In genomic region chr3:123094492-123094891, GRCh38 we compare ENCODE assay signal across 26 cellular contexts. TPM values are rescaled to one million over a fixed set of nuclear protein-coding genes. Genes with fewer than 3 reads are reported as not detected.
A peak's percentile ranks its signal among the peaks of the same experiment; 100 is the strongest.
DNase-seq lines count a peak whose midpoint lies in the region; ATAC-seq, FAIRE-seq and TF ChIP-seq lines count a peak whose summit lies in the region.
"Had no signal": no experiment of that assay in that cellular context is flagged by ENCODE, and none has a peak within 500 bp of the region (broad histone marks: within the 10 kb centered on the region; RNA-seq: fewer than 3 reads in every experiment).

No MANE protein-coding gene starts in this region.

- TF ChIP-seq CTCF in cardiac muscle cell (IDR thresholded peaks at IDR 0.05; ENCODE audit: low read depth, low read length): no peak
- TF ChIP-seq CTCF in left ventricle myocardium inferior (IDR thresholded peaks at IDR 0.05; ENCODE audit: borderline replicate concordance): no peak
- TF ChIP-seq CTCF in spleen (IDR thresholded peaks at IDR 0.05 in 8 of 11, conservative IDR thresholded peaks at IDR 0.05 in 3 of 11): no peak

- H3K4me2 ChIP-seq in neuronal stem cell (ENCODE audit: insufficient read depth, low read length, poor library complexity, severe bottlenecking): no peak overlapping the region
- H3K4me2 ChIP-seq: A549; BLaER1 treated with 17β-estradiol and CSF1 and Interleukin-3, amounts not matched to agents 10 nM and 100 nM had no signal

- ATAC-seq in activated T-helper 17 cell treated with anti-CD3 and anti-CD28 coated beads, Interleukin-2, amount 50 U/mL, for 72 hours (replicated peaks): no peak
- no peak for ATAC-seq in GM19324 (IDR thresholded peaks at IDR 0.05; ENCODE audit: low FRiP score, unreplicated experiment)
- ATAC-seq: A549, HCT116 had no signal

- no peak overlapping the region for H4K8ac ChIP-seq in neuronal stem cell (ENCODE audit: low read depth, low read length)

- intact Hi-C loops in left ventricle myocardium inferior (cut with micrococcal nuclease) (no loop called here), spleen (cut with DNase I; ENCODE audit: low total_unique reads) (no loop called here)

- H3K4me1 ChIP-seq in cardiac muscle cell (ENCODE audit: low read depth) (peaks cover 40% of the 10 kb centered on the region), left ventricle myocardium inferior (peaks cover 64% of the 10 kb centered on the region), neuronal stem cell (ENCODE audit: control insufficient read depth in 2 of 2, insufficient read depth in 1 of 2, low read depth in 1 of 2, low read length in 2 of 2) (peaks cover 23 to 30% of the 10 kb centered on the region in 2 donors), spleen (peaks cover 0 to 20% (median 11%) of the 10 kb centered on the region in 6 donors)

- no peaks in the 10 kb centered on the region for H3K9me3 ChIP-seq in cardiac muscle cell (ENCODE audit: low read depth)
- no peaks in the 10 kb centered on the region for H3K9me3 ChIP-seq in left ventricle myocardium inferior (replicated peaks)
- no peaks in the 10 kb centered on the region for H3K9me3 ChIP-seq in neuronal stem cell (replicated peaks in 1 of 2; ENCODE audit: control insufficient read depth in 2 of 2, insufficient read depth in 1 of 2, low read depth in 1 of 2, low read length in 2 of 2)
- no peaks in the 10 kb centered on the region for H3K9me3 ChIP-seq in spleen
- H3K9me3 ChIP-seq: A549; BE2C; BLaER1 treated with 17β-estradiol and CSF1 and Interleukin-3, amounts not matched to agents 10 nM and 100 nM had no signal

- H3K36me3 Mint-ChIP-seq in activated T-helper 17 cell treated with anti-CD3 and anti-CD28 coated beads, Interleukin-2, amount 50 U/mL, for 72 hours (ENCODE audit: low read depth): peaks cover 60% of the 10 kb centered on the region

- no peaks in the 10 kb centered on the region for H3K27me3 ChIP-seq in cardiac muscle cell
- H3K27me3 ChIP-seq in left ventricle myocardium inferior (ENCODE audit: low read depth): no peaks in the 10 kb centered on the region
- H3K27me3 ChIP-seq in neuronal stem cell (ENCODE audit: control insufficient read depth in 3 of 3, insufficient read depth in 3 of 3, low read depth in 1 of 3, low read length in 3 of 3): no peaks in the 10 kb centered on the region
- no peaks in the 10 kb centered on the region for H3K27me3 ChIP-seq in spleen (replicated peaks in 1 of 7)
- H3K27me3 ChIP-seq: BE2C; BLaER1 treated with 17β-estradiol and CSF1 and Interleukin-3, amounts not matched to agents 10 nM and 100 nM had no signal

- H3K36me3 ChIP-seq in cardiac muscle cell (no peaks in the 10 kb centered on the region), left ventricle myocardium inferior (peaks cover 26% of the 10 kb centered on the region), neuronal stem cell (replicated peaks in 1 of 2; ENCODE audit: control insufficient read depth in 2 of 2, insufficient read depth in 2 of 2, low read length in 2 of 2) (peaks cover 0 to 79% of the 10 kb centered on the region in 2 donors), spleen (peaks cover 0 to 96% (median 17%) of the 10 kb centered on the region in 6 donors)

- WGBS in neuronal stem cell (ENCODE audit: extremely low coverage in 2 of 2, insufficient read length in 2 of 2, insufficient replicate concordance in 1 of 2), 2 donors: no CpG with 5 or more reads among the region's 8 CpGs
- 78 to 92% (median 90%) methylated on average over 8 of the region's 8 CpGs for WGBS in spleen, 5 donors

- no peak overlapping the region for H2BK12ac ChIP-seq in neuronal stem cell (ENCODE audit: low read length)

- H3K4me1 Mint-ChIP-seq in activated T-helper 17 cell treated with anti-CD3 and anti-CD28 coated beads, Interleukin-2, amount 50 U/mL, for 72 hours: peaks cover 9% of the 10 kb centered on the region

- H3K9me3 Mint-ChIP-seq in activated T-helper 17 cell treated with anti-CD3 and anti-CD28 coated beads, Interleukin-2, amount 50 U/mL, for 72 hours: no peaks in the 10 kb centered on the region
- H3K9me3 Mint-ChIP-seq: CD14-positive monocyte; CD4-positive, alpha-beta T cell; CD8-positive, alpha-beta memory T cell had no signal

- H4K91ac ChIP-seq in neuronal stem cell (ENCODE audit: low read depth, low read length, poor library complexity): no peak overlapping the region

- H2AK5ac ChIP-seq in neuronal stem cell (ENCODE audit: low read depth, low read length): peak overlapping the region; percentile 12

- no peak overlapping the region for H3K9ac ChIP-seq in neuronal stem cell (ENCODE audit: low read depth, low read length, poor library complexity)
- H3K9ac ChIP-seq: BLaER1 treated with 17β-estradiol and CSF1 and Interleukin-3, amounts not matched to agents 10 nM and 100 nM; GM23248 had no signal

- no peak overlapping the region for H2BK120ac ChIP-seq in neuronal stem cell (ENCODE audit: low read depth, low read length)

- no peak overlapping the region for H3K23ac ChIP-seq in neuronal stem cell (ENCODE audit: low read depth, low read length, poor library complexity)

- no peak overlapping the region for H3K4ac ChIP-seq in neuronal stem cell (ENCODE audit: low read length)

- H3K27me3 Mint-ChIP-seq in activated T-helper 17 cell treated with anti-CD3 and anti-CD28 coated beads, Interleukin-2, amount 50 U/mL, for 72 hours: no peaks in the 10 kb centered on the region
- H3K27me3 Mint-ChIP-seq: CD4-positive, alpha-beta T cell had no signal

- H3K14ac ChIP-seq in neuronal stem cell (ENCODE audit: low read length): no peak overlapping the region

- no peak for TF ChIP-seq POLR2A in spleen (IDR thresholded peaks at IDR 0.05)
- TF ChIP-seq POLR2A in GM12891 (IDR thresholded peaks at IDR 0.05; ENCODE audit: low read depth, low read length): no peak

- H2AFZ ChIP-seq in neuronal stem cell (ENCODE audit: low read length): no peak overlapping the region
- H2AFZ ChIP-seq: GM23248 had no signal

- DNase-seq in cardiac muscle cell (ENCODE audit: low read depth in 1 of 2, low spot score in 1 of 2) (peak in 1 of 2 donors; percentile 35), left ventricle myocardium inferior (no peak), neuronal stem cell (ENCODE audit: low spot score) (no peak), spleen (peak; percentile 59), GM12891 (ENCODE audit: insufficient read length, low spot score) (no peak)
- DNase-seq: 8988T; ACHN; AML-193; BE2C; CD8-positive, alpha-beta memory T cell; DMS 273 treated with DMSO at 0.1 percent for 48 hours; DMS79; EL; GDM1; GM23248; H7 had no signal

- no peak overlapping the region for H3K18ac ChIP-seq in neuronal stem cell (ENCODE audit: low read length)

- H3K4me3 Mint-ChIP-seq in activated T-helper 17 cell treated with anti-CD3 and anti-CD28 coated beads, Interleukin-2, amount 50 U/mL, for 72 hours: no peak overlapping the region
- H3K4me3 Mint-ChIP-seq: CD14-positive monocyte; CD4-positive, alpha-beta T cell; CD8-positive, alpha-beta memory T cell had no signal

- H2BK15ac ChIP-seq in neuronal stem cell (ENCODE audit: low read length): no peak overlapping the region

- no peak overlapping the region for H2BK5ac ChIP-seq in neuronal stem cell (ENCODE audit: low read length)

- H3K79me1 ChIP-seq in neuronal stem cell (ENCODE audit: low read depth, low read length): no peaks in the 10 kb centered on the region

- H3K27ac ChIP-seq in cardiac muscle cell: peak overlapping the region; percentile 20
- H3K27ac ChIP-seq in left ventricle myocardium inferior (replicated peaks): no peak overlapping the region
- H3K27ac ChIP-seq in neuronal stem cell (replicated peaks; ENCODE audit: low read length): no peak overlapping the region
- no peak overlapping the region for H3K27ac ChIP-seq in spleen
- H3K27ac ChIP-seq: A549; BLaER1 treated with 17β-estradiol and CSF1 and Interleukin-3, amounts not matched to agents 10 nM and 100 nM; GM23248 had no signal

- H3K27ac Mint-ChIP-seq in activated T-helper 17 cell treated with anti-CD3 and anti-CD28 coated beads, Interleukin-2, amount 50 U/mL, for 72 hours: peak overlapping the region; percentile 69
- H3K27ac Mint-ChIP-seq: CD4-positive, alpha-beta T cell had no signal

- no peak overlapping the region for H3K4me3 ChIP-seq in cardiac muscle cell
- no peak overlapping the region for H3K4me3 ChIP-seq in left ventricle myocardium inferior
- no peak overlapping the region for H3K4me3 ChIP-seq in neuronal stem cell (ENCODE audit: low read length in 2 of 2)
- no peak overlapping the region for H3K4me3 ChIP-seq in spleen
- H3K4me3 ChIP-seq: A549; BLaER1 treated with 17β-estradiol and CSF1 and Interleukin-3, amounts not matched to agents 10 nM and 100 nM; GM23248 had no signal

- FAIRE-seq in GM12891 (lab: Jason Lieb, UNC): no peak
- FAIRE-seq: A549, D721Med, GM12892, H1 had no signal

TF ChIP-seq in GM12891, 5 proteins besides CTCF, POLR2A, EP300 and RAD21:
- no peak for TF ChIP-seq POU2F2 (IDR thresholded peaks at IDR 0.05; ENCODE audit: low read depth, low read length)
- no peak for TF ChIP-seq TAF1 (IDR thresholded peaks at IDR 0.05; ENCODE audit: low read depth, low read length)
- no peak for TF ChIP-seq POLR2AphosphoS5 (IDR thresholded peaks at IDR 0.05; ENCODE audit: low read depth, low read length)
- TF ChIP-seq PAX5 (IDR thresholded peaks at IDR 0.05; ENCODE audit: insufficient read depth, low read length, severe bottlenecking): no peak
- TF ChIP-seq SPI1 (IDR thresholded peaks at IDR 0.05; ENCODE audit: low read depth, low read length): no peak

RNA-seq across cellular contexts. Expression of gene PDIA5, which starts 27.7 kb away (rescaled TPM):
- total RNA-seq in cardiac muscle cell (11.7 and 14.5 TPM in 2 replicates), left ventricle myocardium inferior (6.0 TPM), spleen (10 to 100 TPM; 16.9 to 30.2 (median 22.1) TPM)
- polyA plus RNA-seq in cardiac muscle cell (19.5 and 19.9 TPM in 2 replicates), spleen (1 to 10 TPM; 5.8 to 8.9 (median 7.3) TPM)
- total RNA-seq in activated T-helper 17 cell treated with anti-CD3 and anti-CD28 coated beads, Interleukin-2, amount 50 U/mL, for 72 hours: 10 to 100 TPM in 1 of 2 donors, 1 to 10 TPM in 1; 8.4 to 19.2 TPM
- 5.9 TPM for polyA plus RNA-seq in neuronal stem cell (2013, experiment 1 of 2)
- 6.0 TPM for polyA plus RNA-seq in neuronal stem cell (2013, experiment 2 of 2)
- 13.9 TPM for polyA plus RNA-seq in GM12891 (2012; ENCODE audit: low read depth, missing spikeins)
